In the genomic region with DNA sequence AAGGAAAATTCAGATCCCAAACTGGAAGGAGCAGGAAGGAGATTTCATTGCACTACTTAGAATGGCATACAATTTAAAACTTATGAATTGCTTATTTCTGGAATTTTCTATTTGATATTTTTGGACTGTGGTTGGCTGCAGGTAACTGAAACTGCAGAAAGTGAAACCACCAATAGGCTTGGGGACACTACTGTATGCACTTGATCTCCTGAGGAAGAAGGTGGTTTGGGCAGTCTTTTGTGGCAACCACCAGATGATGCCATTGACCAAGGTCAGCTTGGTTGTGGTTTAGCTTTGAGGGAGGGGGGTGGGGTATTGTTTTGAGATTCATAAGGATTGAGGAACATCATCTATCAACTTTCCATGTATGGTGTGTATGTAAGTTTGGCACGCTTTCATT, we compare ENCODE assay signal across 1 cellular context.
TF ChIP-seq lines count a peak whose summit lies in the region.

No MANE protein-coding gene starts in this region.

TF ChIP-seq in GM12878, 131 proteins besides CTCF, POLR2A, EP300 and RAD21 (continued from another document):
- TF ChIP-seq, protein P1, sequence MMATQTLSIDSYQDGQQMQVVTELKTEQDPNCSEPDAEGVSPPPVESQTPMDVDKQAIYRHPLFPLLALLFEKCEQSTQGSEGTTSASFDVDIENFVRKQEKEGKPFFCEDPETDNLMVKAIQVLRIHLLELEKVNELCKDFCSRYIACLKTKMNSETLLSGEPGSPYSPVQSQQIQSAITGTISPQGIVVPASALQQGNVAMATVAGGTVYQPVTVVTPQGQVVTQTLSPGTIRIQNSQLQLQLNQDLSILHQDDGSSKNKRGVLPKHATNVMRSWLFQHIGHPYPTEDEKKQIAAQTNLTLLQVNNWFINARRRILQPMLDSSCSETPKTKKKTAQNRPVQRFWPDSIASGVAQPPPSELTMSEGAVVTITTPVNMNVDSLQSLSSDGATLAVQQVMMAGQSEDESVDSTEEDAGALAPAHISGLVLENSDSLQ (IDR thresholded peaks at IDR 0.05), result no peak
- TF ChIP-seq CEBPB (IDR thresholded peaks at IDR 0.05; ENCODE audit: borderline replicate concordance in 1 of 2, low read depth in 2 of 2, low read length in 2 of 2) (no peak), SREBF2 (IDR thresholded peaks at IDR 0.05; ENCODE audit: low read length) (no peak), WRNIP1 (IDR thresholded peaks at IDR 0.05; ENCODE audit: borderline replicate concordance, low read depth, low read length) (no peak), SREBF1 (IDR thresholded peaks at IDR 0.05; ENCODE audit: low read length) (no peak), TBL1XR1 (IDR thresholded peaks at IDR 0.05; ENCODE audit: low read depth, low read length) (no peak), POLR2AphosphoS2 (IDR thresholded peaks at IDR 0.05; ENCODE audit: low read depth, low read length) (no peak), KDM1A (IDR thresholded peaks at IDR 0.05; ENCODE audit: borderline replicate concordance) (no peak), ASH2L (IDR thresholded peaks at IDR 0.05; ENCODE audit: borderline replicate concordance, low read depth) (no peak), ZNF274 (IDR thresholded peaks at IDR 0.05; ENCODE audit: insufficient read depth, insufficient read length) (no peak), POU2F2 (IDR thresholded peaks at IDR 0.05; ENCODE audit: borderline replicate concordance, low read depth, low read length) (no peak), ZSCAN29 (IDR thresholded peaks at IDR 0.05) (no peak), NRF1 (conservative IDR thresholded peaks at IDR 0.05; ENCODE audit: low read depth, low read length) (no peak)
- TF ChIP-seq, protein P2, sequence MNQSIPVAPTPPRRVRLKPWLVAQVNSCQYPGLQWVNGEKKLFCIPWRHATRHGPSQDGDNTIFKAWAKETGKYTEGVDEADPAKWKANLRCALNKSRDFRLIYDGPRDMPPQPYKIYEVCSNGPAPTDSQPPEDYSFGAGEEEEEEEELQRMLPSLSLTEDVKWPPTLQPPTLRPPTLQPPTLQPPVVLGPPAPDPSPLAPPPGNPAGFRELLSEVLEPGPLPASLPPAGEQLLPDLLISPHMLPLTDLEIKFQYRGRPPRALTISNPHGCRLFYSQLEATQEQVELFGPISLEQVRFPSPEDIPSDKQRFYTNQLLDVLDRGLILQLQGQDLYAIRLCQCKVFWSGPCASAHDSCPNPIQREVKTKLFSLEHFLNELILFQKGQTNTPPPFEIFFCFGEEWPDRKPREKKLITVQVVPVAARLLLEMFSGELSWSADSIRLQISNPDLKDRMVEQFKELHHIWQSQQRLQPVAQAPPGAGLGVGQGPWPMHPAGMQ (IDR thresholded peaks at IDR 0.05; ENCODE audit: borderline replicate concordance), result no peak
- TF ChIP-seq, protein P3, sequence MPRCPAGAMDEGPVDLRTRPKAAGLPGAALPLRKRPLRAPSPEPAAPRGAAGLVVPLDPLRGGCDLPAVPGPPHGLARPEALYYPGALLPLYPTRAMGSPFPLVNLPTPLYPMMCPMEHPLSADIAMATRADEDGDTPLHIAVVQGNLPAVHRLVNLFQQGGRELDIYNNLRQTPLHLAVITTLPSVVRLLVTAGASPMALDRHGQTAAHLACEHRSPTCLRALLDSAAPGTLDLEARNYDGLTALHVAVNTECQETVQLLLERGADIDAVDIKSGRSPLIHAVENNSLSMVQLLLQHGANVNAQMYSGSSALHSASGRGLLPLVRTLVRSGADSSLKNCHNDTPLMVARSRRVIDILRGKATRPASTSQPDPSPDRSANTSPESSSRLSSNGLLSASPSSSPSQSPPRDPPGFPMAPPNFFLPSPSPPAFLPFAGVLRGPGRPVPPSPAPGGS (IDR thresholded peaks at IDR 0.05; ENCODE audit: borderline replicate concordance, insufficient read depth, low read depth, low read length, poor library complexity, severe bottlenecking), result no peak
- TF ChIP-seq, protein P4, sequence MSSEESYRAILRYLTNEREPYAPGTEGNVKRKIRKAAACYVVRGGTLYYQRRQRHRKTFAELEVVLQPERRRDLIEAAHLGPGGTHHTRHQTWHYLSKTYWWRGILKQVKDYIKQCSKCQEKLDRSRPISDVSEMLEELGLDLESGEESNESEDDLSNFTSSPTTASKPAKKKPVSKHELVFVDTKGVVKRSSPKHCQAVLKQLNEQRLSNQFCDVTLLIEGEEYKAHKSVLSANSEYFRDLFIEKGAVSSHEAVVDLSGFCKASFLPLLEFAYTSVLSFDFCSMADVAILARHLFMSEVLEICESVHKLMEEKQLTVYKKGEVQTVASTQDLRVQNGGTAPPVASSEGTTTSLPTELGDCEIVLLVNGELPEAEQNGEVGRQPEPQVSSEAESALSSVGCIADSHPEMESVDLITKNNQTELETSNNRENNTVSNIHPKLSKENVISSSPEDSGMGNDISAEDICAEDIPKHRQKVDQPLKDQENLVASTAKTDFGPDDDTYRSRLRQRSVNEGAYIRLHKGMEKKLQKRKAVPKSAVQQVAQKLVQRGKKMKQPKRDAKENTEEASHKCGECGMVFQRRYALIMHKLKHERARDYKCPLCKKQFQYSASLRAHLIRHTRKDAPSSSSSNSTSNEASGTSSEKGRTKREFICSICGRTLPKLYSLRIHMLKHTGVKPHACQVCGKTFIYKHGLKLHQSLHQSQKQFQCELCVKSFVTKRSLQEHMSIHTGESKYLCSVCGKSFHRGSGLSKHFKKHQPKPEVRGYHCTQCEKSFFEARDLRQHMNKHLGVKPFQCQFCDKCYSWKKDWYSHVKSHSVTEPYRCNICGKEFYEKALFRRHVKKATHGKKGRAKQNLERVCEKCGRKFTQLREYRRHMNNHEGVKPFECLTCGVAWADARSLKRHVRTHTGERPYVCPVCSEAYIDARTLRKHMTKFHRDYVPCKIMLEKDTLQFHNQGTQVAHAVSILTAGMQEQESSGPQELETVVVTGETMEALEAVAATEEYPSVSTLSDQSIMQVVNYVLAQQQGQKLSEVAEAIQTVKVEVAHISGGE (CRISPR knock-in tag; IDR thresholded peaks at IDR 0.05), result no peak
- TF ChIP-seq, protein P5, sequence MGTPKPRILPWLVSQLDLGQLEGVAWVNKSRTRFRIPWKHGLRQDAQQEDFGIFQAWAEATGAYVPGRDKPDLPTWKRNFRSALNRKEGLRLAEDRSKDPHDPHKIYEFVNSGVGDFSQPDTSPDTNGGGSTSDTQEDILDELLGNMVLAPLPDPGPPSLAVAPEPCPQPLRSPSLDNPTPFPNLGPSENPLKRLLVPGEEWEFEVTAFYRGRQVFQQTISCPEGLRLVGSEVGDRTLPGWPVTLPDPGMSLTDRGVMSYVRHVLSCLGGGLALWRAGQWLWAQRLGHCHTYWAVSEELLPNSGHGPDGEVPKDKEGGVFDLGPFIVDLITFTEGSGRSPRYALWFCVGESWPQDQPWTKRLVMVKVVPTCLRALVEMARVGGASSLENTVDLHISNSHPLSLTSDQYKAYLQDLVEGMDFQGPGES (IDR thresholded peaks at IDR 0.05), result no peak
- TF ChIP-seq, protein P6, sequence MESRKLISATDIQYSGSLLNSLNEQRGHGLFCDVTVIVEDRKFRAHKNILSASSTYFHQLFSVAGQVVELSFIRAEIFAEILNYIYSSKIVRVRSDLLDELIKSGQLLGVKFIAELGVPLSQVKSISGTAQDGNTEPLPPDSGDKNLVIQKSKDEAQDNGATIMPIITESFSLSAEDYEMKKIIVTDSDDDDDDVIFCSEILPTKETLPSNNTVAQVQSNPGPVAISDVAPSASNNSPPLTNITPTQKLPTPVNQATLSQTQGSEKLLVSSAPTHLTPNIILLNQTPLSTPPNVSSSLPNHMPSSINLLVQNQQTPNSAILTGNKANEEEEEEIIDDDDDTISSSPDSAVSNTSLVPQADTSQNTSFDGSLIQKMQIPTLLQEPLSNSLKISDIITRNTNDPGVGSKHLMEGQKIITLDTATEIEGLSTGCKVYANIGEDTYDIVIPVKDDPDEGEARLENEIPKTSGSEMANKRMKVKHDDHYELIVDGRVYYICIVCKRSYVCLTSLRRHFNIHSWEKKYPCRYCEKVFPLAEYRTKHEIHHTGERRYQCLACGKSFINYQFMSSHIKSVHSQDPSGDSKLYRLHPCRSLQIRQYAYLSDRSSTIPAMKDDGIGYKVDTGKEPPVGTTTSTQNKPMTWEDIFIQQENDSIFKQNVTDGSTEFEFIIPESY (IDR thresholded peaks at IDR 0.05), result no peak
- TF ChIP-seq, protein P7, sequence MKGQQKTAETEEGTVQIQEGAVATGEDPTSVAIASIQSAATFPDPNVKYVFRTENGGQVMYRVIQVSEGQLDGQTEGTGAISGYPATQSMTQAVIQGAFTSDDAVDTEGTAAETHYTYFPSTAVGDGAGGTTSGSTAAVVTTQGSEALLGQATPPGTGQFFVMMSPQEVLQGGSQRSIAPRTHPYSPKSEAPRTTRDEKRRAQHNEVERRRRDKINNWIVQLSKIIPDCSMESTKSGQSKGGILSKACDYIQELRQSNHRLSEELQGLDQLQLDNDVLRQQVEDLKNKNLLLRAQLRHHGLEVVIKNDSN (IDR thresholded peaks at IDR 0.05; ENCODE audit: borderline replicate concordance, extremely low read length, insufficient read depth, low read depth, low read length), result no peak
